8 cellular contexts compared by ENCODE assay signal in the genomic region with DNA sequence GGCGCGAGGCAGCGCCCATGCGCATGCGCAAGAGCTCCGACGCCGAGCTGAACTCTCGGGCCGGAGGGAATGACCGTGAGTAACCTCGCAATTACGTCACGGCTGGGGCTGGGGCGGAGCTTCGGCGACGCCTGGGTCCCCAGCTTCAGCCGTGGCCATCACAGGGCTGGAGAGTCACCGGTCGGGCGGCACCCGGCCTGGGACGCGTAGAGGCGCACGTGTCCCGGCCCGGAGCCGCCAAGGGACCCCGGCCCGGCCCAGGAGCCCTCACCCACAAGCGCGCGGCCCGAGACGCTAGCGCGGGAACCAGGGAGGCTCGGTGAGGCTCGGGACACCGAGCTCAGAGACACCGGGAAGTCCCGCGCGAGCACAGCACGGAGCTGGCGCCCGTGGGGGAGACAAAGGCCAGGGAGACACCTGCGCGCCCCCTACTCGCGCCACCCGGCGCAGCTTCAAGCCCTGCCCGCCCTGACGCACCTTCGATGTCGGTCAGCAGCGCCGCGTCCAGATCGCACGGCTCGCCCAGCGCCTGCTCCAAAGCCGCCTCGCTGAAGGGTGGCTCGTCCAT. TPM values are rescaled to one million over a fixed set of nuclear protein-coding genes. Genes with fewer than 3 reads are reported as not detected.
DNase-seq lines count a peak whose midpoint lies in the region; ATAC-seq lines count a peak whose summit lies in the region.

No MANE protein-coding gene starts in this region.

- ATAC-seq in GM21717 (IDR thresholded peaks at IDR 0.05; ENCODE audit: unreplicated experiment), result peak; percentile 43
- peak; percentile 80 for ATAC-seq in activated T-cell treated with anti-CD3 and anti-CD28 coated beads, Interleukin-2, amount 50 U/mL, for 4 hours

- H3K36me3 ChIP-seq in esophagus (ENCODE audit: control insufficient read depth in 2 of 2, insufficient read depth in 2 of 2, low read length in 1 of 2), result no peaks in the 10 kb centered on the region
- no peaks in the 10 kb centered on the region for H3K36me3 ChIP-seq in mucosa of stomach (ENCODE audit: control insufficient read depth, insufficient read depth, low read length)

- H3K27me3 ChIP-seq in esophagus (ENCODE audit: control insufficient read depth in 1 of 2, insufficient read depth in 2 of 2, low read length in 2 of 2) (no peaks in the 10 kb centered on the region), mucosa of stomach (ENCODE audit: control insufficient read depth, insufficient read depth, low read length) (no peaks in the 10 kb centered on the region)

- no peaks in the 10 kb centered on the region for H3K9me3 Mint-ChIP-seq in activated T-cell treated with anti-CD3 and anti-CD28 coated beads, Interleukin-2, amount 50 U/mL, for 4 hours

- DNase-seq in DMS53 (lab: John Stamatoyannopoulos, UW), result peak; percentile 97
- peak; percentile 91 for DNase-seq in Jurkat, Clone E6-1 (ENCODE audit: low read depth, low spot score)
- peak; percentile 68 for DNase-seq in OCI-M2 (lab: John Stamatoyannopoulos, UW; ENCODE audit: unreplicated experiment)
- DNase-seq in activated T-cell treated with anti-CD3 and anti-CD28 coated beads, Interleukin-2, amount 50 U/mL, for 4 hours, result peak; percentile 98
- peak; percentile 93 to 94 for DNase-seq in stimulated activated CD8-positive, alpha-beta memory T cell treated with anti-CD3 and anti-CD28 coated beads, Interleukin-4, amount 100 ng/mL, for 4 hours (ENCODE audit: low read depth in 2 of 2, low spot score in 1 of 2)

- 0% methylated on average over 67 to 69 of the region's 69 CpGs for WGBS in esophagus, 2 donors

- H3K9me3 ChIP-seq in esophagus (ENCODE audit: control insufficient read depth in 2 of 2, insufficient read depth in 1 of 2, low read depth in 1 of 2, low read length in 1 of 2) (no peaks in the 10 kb centered on the region), mucosa of stomach (ENCODE audit: control insufficient read depth, low read length) (no peaks in the 10 kb centered on the region)

- H3K4me3 Mint-ChIP-seq in activated T-cell treated with anti-CD3 and anti-CD28 coated beads, Interleukin-2, amount 50 U/mL, for 4 hours, result peak overlapping the region; percentile 87

- peak overlapping the region; percentile 92 for H3K9ac ChIP-seq in mucosa of stomach (ENCODE audit: low read length)

- peak overlapping the region; percentile 83 for H3K4me3 ChIP-seq in Jurkat, Clone E6-1 (ENCODE audit: low read length)
- H3K4me3 ChIP-seq in esophagus (ENCODE audit: low read depth in 1 of 2, low read length in 2 of 2) (peak overlapping the region; percentile 75 to 94), mucosa of stomach (ENCODE audit: low read length) (peak overlapping the region; percentile 39)

- H3K36me3 Mint-ChIP-seq in activated T-cell treated with anti-CD3 and anti-CD28 coated beads, Interleukin-2, amount 50 U/mL, for 4 hours (ENCODE audit: insufficient read depth), result peaks cover 3% of the 10 kb centered on the region

- H3K4me1 Mint-ChIP-seq in activated T-cell treated with anti-CD3 and anti-CD28 coated beads, Interleukin-2, amount 50 U/mL, for 4 hours (ENCODE audit: low read depth), result peaks cover 70% of the 10 kb centered on the region

- no peaks in the 10 kb centered on the region for H3K27me3 Mint-ChIP-seq in activated T-cell treated with anti-CD3 and anti-CD28 coated beads, Interleukin-2, amount 50 U/mL, for 4 hours (ENCODE audit: low read depth)

- peak overlapping the region; percentile 96 to 97 for H3K27ac ChIP-seq in esophagus (ENCODE audit: low read depth in 2 of 2, low read length in 1 of 2)

- H3K4me1 ChIP-seq in esophagus (ENCODE audit: control insufficient read depth in 2 of 2, insufficient read depth in 2 of 2, low read length in 1 of 2) (peaks cover 9 to 42% of the 10 kb centered on the region in 2 donors), mucosa of stomach (ENCODE audit: control insufficient read depth, insufficient read depth, low read length) (peaks cover 52% of the 10 kb centered on the region)

RNA-seq across cellular contexts. Expression of a gene that starts 0.5 kb away (rescaled TPM):
- polyA plus RNA-seq in Jurkat, Clone E6-1 (2012; ENCODE audit: insufficient read depth, insufficient read length), result 241 TPM
- total RNA-seq in activated T-cell treated with anti-CD3 and anti-CD28 coated beads, Interleukin-2, amount 50 U/mL, for 4 hours, result 10 to 100 TPM; 34.3 to 44.0 (median 34.6) TPM
- polyA plus RNA-seq in esophagus, result 100 to 1,000 TPM in 1 of 2 donors, 10 to 100 TPM in 1; 95.1 to 116 TPM

Comparison
In these comparisons a context has a peak if more than half of its experiments do, and no peak if none do; other contexts are left out.
1. Peak in every context shown above with its lines: DNase-seq, ATAC-seq, H3K4me3 ChIP-seq and H3K27ac ChIP-seq.